Comparison of ENCODE assay signal across 1 cellular context in genomic region chr17:53736516-53737274, GRCh38.
TF ChIP-seq lines count a peak whose summit lies in the region.

No MANE protein-coding gene starts in this region.

TF ChIP-seq in GM23338, 12 proteins besides CTCF, POLR2A, EP300 and RAD21 (continued from another document):
- TF ChIP-seq REST (IDR thresholded peaks at IDR 0.05; ENCODE audit: unreplicated experiment) (no peak), ZNF114 (CRISPR knock-in tag; IDR thresholded peaks at IDR 0.05) (no peak), STAT1 (IDR thresholded peaks at IDR 0.05; ENCODE audit: unreplicated experiment) (no peak)
TF ChIP-seq in GM23338: peak in this region for 0.
